In genomic region chr11:87425391-87425790, GRCh38 we compare ENCODE assay signal across 28 cellular contexts.
DNase-seq lines count a peak whose midpoint lies in the region; ATAC-seq, FAIRE-seq and TF ChIP-seq lines count a peak whose summit lies in the region.
"Had no signal": no experiment of that assay in that cellular context is flagged by ENCODE, and none has a peak within 500 bp of the region (broad histone marks: within the 10 kb centered on the region; RNA-seq: fewer than 3 reads in every experiment).

No MANE protein-coding gene starts in this region.

- H3K27ac Mint-ChIP-seq in endothelial cell (ENCODE audit: unreplicated experiment), result no peak overlapping the region
- H3K27ac Mint-ChIP-seq: activated CD4-positive, alpha-beta T cell treated with anti-CD3 and anti-CD28 coated beads for 36 hours; activated naive CD4-positive, alpha-beta T cell treated with anti-CD3 and anti-CD28 coated beads for 36 hours; mesothelial cell of epicardium; nephron had no signal

- intact Hi-C loops in pancreas (cut with DNase I), result loop anchor here in 1 of 3 donors (10.0 kb wide), 1 partner anchor 71 kb away; no protein-coding TSS in a partner anchor

- no peaks in the 10 kb centered on the region for H3K27me3 ChIP-seq in HUES48 (ENCODE audit: control insufficient read depth, insufficient read depth, low read length)
- no peaks in the 10 kb centered on the region for H3K27me3 ChIP-seq in adipocyte (replicated peaks; ENCODE audit: control insufficient read depth, insufficient read depth, low read length)
- H3K27me3 ChIP-seq in pancreas, result no peaks in the 10 kb centered on the region
- H3K27me3 ChIP-seq: BLaER1 treated with 17β-estradiol and CSF1 and Interleukin-3, amounts not matched to agents 10 nM and 100 nM; gastrocnemius medialis; upper lobe of left lung had no signal

- H3K9ac ChIP-seq in HUES48 (ENCODE audit: low read depth, low read length) (no peak overlapping the region), adipocyte (ENCODE audit: low read length) (no peak overlapping the region)
- H3K9ac ChIP-seq: BLaER1 treated with 17β-estradiol and CSF1 and Interleukin-3, amounts not matched to agents 10 nM and 100 nM had no signal

- H3K4me3 Mint-ChIP-seq in endothelial cell (ENCODE audit: unreplicated experiment), result no peak overlapping the region
- H3K4me3 Mint-ChIP-seq: activated CD4-positive, alpha-beta T cell treated with anti-CD3 and anti-CD28 coated beads for 36 hours; activated naive CD4-positive, alpha-beta T cell treated with anti-CD3 and anti-CD28 coated beads for 36 hours; activated T-cell treated with anti-CD3 and anti-CD28 coated beads, Interleukin-2, amount 50 U/mL, for 4 hours; central memory CD8-positive, alpha-beta T cell; mesothelial cell of epicardium; nephron had no signal

- 77 to 78% methylated on average over 5 of the region's 5 CpGs for WGBS in pancreas, 2 donors

- H3K9me3 ChIP-seq in HUES48 (ENCODE audit: control insufficient read depth, insufficient read depth, low read length), result no peaks in the 10 kb centered on the region
- H3K9me3 ChIP-seq in adipocyte (ENCODE audit: control insufficient read depth, low read length), result no peaks in the 10 kb centered on the region
- no peaks in the 10 kb centered on the region for H3K9me3 ChIP-seq in pancreas
- H3K9me3 ChIP-seq: BLaER1 treated with 17β-estradiol and CSF1 and Interleukin-3, amounts not matched to agents 10 nM and 100 nM; gastrocnemius medialis; upper lobe of left lung had no signal

- H3K4me3 ChIP-seq in HUES48 (ENCODE audit: low read depth, low read length) (no peak overlapping the region), adipocyte (ENCODE audit: low read length) (no peak overlapping the region), pancreas (no peak overlapping the region)
- H3K4me3 ChIP-seq: BLaER1 treated with 17β-estradiol and CSF1 and Interleukin-3, amounts not matched to agents 10 nM and 100 nM; gastrocnemius medialis; upper lobe of left lung had no signal

- peaks cover 11% of the 10 kb centered on the region for H3K4me1 Mint-ChIP-seq in endothelial cell (ENCODE audit: unreplicated experiment)
- H3K4me1 Mint-ChIP-seq: activated CD4-positive, alpha-beta T cell treated with anti-CD3 and anti-CD28 coated beads for 36 hours; central memory CD8-positive, alpha-beta T cell had no signal

- DNase-seq in AG08395 (ENCODE audit: low spot score) (peak; percentile 44), adipocyte (ENCODE audit: low read depth) (peak; percentile 46), iris pigment epithelial cell (ENCODE audit: low read depth) (peak; percentile 11), pancreas (no peak), endothelial cell (ENCODE audit: low spot score) (no peak), C1 segment of cervical spinal cord (lab: John Stamatoyannopoulos, UW) (no peak)
- DNase-seq: activated CD4-positive, alpha-beta T cell treated with anti-CD3 and anti-CD28 coated beads for 36 hours; activated naive CD4-positive, alpha-beta T cell treated with anti-CD3 and anti-CD28 coated beads for 36 hours; activated T-cell treated with anti-CD3 and anti-CD28 coated beads, Interleukin-2, amount 50 U/mL, for 4 hours; amygdala; gastrocnemius medialis; left colon; NCI-H1436 treated with DMSO at 0.1 percent for 48 hours; NCI-H2171; NCI-H69; posterior cingulate gyrus; stimulated activated CD8-positive, alpha-beta memory T cell treated with anti-CD3 and anti-CD28 coated beads, Interleukin-4, amount 100 ng/mL, for 48 hours; upper lobe of left lung had no signal

- no peaks in the 10 kb centered on the region for H3K36me3 Mint-ChIP-seq in endothelial cell (ENCODE audit: low read depth, unreplicated experiment)
- H3K36me3 Mint-ChIP-seq: mesothelial cell of epicardium had no signal

- H3K27ac ChIP-seq in HUES48 (ENCODE audit: low read depth, low read length) (peak overlapping the region; percentile 49), pancreas (no peak overlapping the region)
- H3K27ac ChIP-seq: BLaER1 treated with 17β-estradiol and CSF1 and Interleukin-3, amounts not matched to agents 10 nM and 100 nM; gastrocnemius medialis; HL-60; upper lobe of left lung had no signal

- peaks cover 11% of the 10 kb centered on the region; the same call in 1 of the 2 replicates for H3K4me1 ChIP-seq in HUES48 (ENCODE audit: control insufficient read depth, insufficient read depth, low read length)
- H3K4me1 ChIP-seq in adipocyte (ENCODE audit: control insufficient read depth, insufficient read depth, low read length), result peaks cover 28% of the 10 kb centered on the region
- H3K4me1 ChIP-seq in pancreas, result no peaks in the 10 kb centered on the region
- H3K4me1 ChIP-seq: BLaER1 treated with 17β-estradiol and CSF1 and Interleukin-3, amounts not matched to agents 10 nM and 100 nM; gastrocnemius medialis; upper lobe of left lung had no signal

- no peaks in the 10 kb centered on the region for H3K36me3 ChIP-seq in HUES48 (ENCODE audit: control insufficient read depth, insufficient read depth, low read length)
- no peaks in the 10 kb centered on the region for H3K36me3 ChIP-seq in adipocyte (ENCODE audit: control insufficient read depth, insufficient read depth, low read length, severe bottlenecking)
- no peaks in the 10 kb centered on the region for H3K36me3 ChIP-seq in pancreas
- H3K36me3 ChIP-seq: BLaER1 treated with 17β-estradiol and CSF1 and Interleukin-3, amounts not matched to agents 10 nM and 100 nM; gastrocnemius medialis; upper lobe of left lung had no signal

- no peak for FAIRE-seq in pancreas (lab: Jason Lieb, UNC)
- FAIRE-seq: endothelial cell of umbilical vein had no signal

- ATAC-seq in pancreas (no peak), HG03280 (IDR thresholded peaks at IDR 0.05; ENCODE audit: unreplicated experiment) (no peak)
- ATAC-seq: activated CD4-positive, alpha-beta T cell treated with anti-CD3 and anti-CD28 coated beads for 36 hours; activated T-cell treated with anti-CD3 and anti-CD28 coated beads, Interleukin-2, amount 50 U/mL, for 4 hours; gastrocnemius medialis; left colon; Right ventricle myocardium inferior; sciatic nerve had no signal

- TF ChIP-seq CTCF in pancreas (IDR thresholded peaks at IDR 0.05) (no peak), endothelial cell (IDR thresholded peaks at IDR 0.05; ENCODE audit: unreplicated experiment) (no peak)

- peaks cover 4% of the 10 kb centered on the region for H3K27me3 Mint-ChIP-seq in endothelial cell (ENCODE audit: unreplicated experiment)

- H3K9me3 Mint-ChIP-seq in endothelial cell (ENCODE audit: unreplicated experiment), result no peaks in the 10 kb centered on the region
- H3K9me3 Mint-ChIP-seq: activated naive CD4-positive, alpha-beta T cell treated with anti-CD3 and anti-CD28 coated beads for 36 hours; activated T-cell treated with anti-CD3 and anti-CD28 coated beads, Interleukin-2, amount 50 U/mL, for 4 hours; central memory CD8-positive, alpha-beta T cell; mesothelial cell of epicardium; nephron had no signal

Comparison
In these comparisons a context has a peak if more than half of its experiments do, and no peak if none do; other contexts are left out.
1. DNase-seq: peak in AG08395 (single experiment), adipocyte (single experiment) and iris pigment epithelial cell (single experiment); none in pancreas (0 of 6), endothelial cell (single experiment) and C1 segment of cervical spinal cord (0 of 14).